1 cellular context compared by ENCODE assay signal in genomic region chr17:47948706-47949196, GRCh38.
TF ChIP-seq lines count a peak whose summit lies in the region.

No MANE protein-coding gene starts in this region.

TF ChIP-seq in HepG2, 621 proteins besides CTCF, POLR2A, EP300 and RAD21 (continued from another document):
- TF ChIP-seq ZNF260 (CRISPR knock-in tag; IDR thresholded peaks at IDR 0.05; ENCODE audit: borderline replicate concordance, low read depth): no peak
- TF ChIP-seq TARDBP (CRISPR knock-in tag; IDR thresholded peaks at IDR 0.05): 0 out of 2 replicates have a peak, but pooled peaks have one; percentile 7
- TF ChIP-seq NFYB (CRISPR knock-in tag; IDR thresholded peaks at IDR 0.05): 0 out of 2 replicates have a peak, but pooled peaks have one; percentile 8
- TF ChIP-seq CEBPG (CRISPR knock-in tag; IDR thresholded peaks at IDR 0.05): no peak; the same call in 1 of the 2 replicates
- TF ChIP-seq ZNF562 (CRISPR knock-in tag; IDR thresholded peaks at IDR 0.05; ENCODE audit: borderline replicate concordance): no peak
- TF ChIP-seq ZFP82 (CRISPR knock-in tag; IDR thresholded peaks at IDR 0.05; ENCODE audit: borderline replicate concordance): 0 out of 2 replicates have a peak, but pooled peaks have one; percentile 47
- TF ChIP-seq GTF3A (CRISPR knock-in tag; conservative IDR thresholded peaks at IDR 0.05): no peak
- TF ChIP-seq, protein P1, sequence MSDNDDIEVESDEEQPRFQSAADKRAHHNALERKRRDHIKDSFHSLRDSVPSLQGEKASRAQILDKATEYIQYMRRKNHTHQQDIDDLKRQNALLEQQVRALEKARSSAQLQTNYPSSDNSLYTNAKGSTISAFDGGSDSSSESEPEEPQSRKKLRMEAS (IDR thresholded peaks at IDR 0.05): peak; percentile 86
- TF ChIP-seq ADNP (CRISPR knock-in tag; IDR thresholded peaks at IDR 0.05): no peak
- TF ChIP-seq BRD4 (CRISPR knock-in tag; IDR thresholded peaks at IDR 0.05): no peak
- no peak for TF ChIP-seq BATF2 (CRISPR knock-in tag; IDR thresholded peaks at IDR 0.05)
- no peak for TF ChIP-seq SPEN (CRISPR knock-in tag; IDR thresholded peaks at IDR 0.05; ENCODE audit: low read depth)
- 0 out of 2 replicates have a peak, but pooled peaks have one; percentile 78 for TF ChIP-seq FOXO1 (CRISPR knock-in tag; IDR thresholded peaks at IDR 0.05)
- TF ChIP-seq NFE2 (CRISPR knock-in tag; IDR thresholded peaks at IDR 0.05): no peak
- TF ChIP-seq, protein P2, sequence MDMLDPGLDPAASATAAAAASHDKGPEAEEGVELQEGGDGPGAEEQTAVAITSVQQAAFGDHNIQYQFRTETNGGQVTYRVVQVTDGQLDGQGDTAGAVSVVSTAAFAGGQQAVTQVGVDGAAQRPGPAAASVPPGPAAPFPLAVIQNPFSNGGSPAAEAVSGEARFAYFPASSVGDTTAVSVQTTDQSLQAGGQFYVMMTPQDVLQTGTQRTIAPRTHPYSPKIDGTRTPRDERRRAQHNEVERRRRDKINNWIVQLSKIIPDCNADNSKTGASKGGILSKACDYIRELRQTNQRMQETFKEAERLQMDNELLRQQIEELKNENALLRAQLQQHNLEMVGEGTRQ (IDR thresholded peaks at IDR 0.05; ENCODE audit: low read depth, low read length): no peak
- TF ChIP-seq, protein P2 (CRISPR knock-in tag; IDR thresholded peaks at IDR 0.05; ENCODE audit: borderline replicate concordance): no peak
- peak; percentile 48; the same call in 1 of the 2 replicates for TF ChIP-seq HMG20B (CRISPR knock-in tag; conservative IDR thresholded peaks at IDR 0.05)
- TF ChIP-seq ZNF580 (CRISPR knock-in tag; IDR thresholded peaks at IDR 0.05; ENCODE audit: borderline replicate concordance, low read depth): 0 out of 2 replicates have a peak, but pooled peaks have one; percentile 16
- no peak for TF ChIP-seq RBAK (CRISPR knock-in tag; IDR thresholded peaks at IDR 0.05)
- TF ChIP-seq ZNF124 (CRISPR knock-in tag; IDR thresholded peaks at IDR 0.05): no peak
- TF ChIP-seq RNF219 (CRISPR knock-in tag; IDR thresholded peaks at IDR 0.05): no peak
- TF ChIP-seq SKIL (CRISPR knock-in tag; IDR thresholded peaks at IDR 0.05; ENCODE audit: borderline replicate concordance): no peak
- TF ChIP-seq, protein P3, sequence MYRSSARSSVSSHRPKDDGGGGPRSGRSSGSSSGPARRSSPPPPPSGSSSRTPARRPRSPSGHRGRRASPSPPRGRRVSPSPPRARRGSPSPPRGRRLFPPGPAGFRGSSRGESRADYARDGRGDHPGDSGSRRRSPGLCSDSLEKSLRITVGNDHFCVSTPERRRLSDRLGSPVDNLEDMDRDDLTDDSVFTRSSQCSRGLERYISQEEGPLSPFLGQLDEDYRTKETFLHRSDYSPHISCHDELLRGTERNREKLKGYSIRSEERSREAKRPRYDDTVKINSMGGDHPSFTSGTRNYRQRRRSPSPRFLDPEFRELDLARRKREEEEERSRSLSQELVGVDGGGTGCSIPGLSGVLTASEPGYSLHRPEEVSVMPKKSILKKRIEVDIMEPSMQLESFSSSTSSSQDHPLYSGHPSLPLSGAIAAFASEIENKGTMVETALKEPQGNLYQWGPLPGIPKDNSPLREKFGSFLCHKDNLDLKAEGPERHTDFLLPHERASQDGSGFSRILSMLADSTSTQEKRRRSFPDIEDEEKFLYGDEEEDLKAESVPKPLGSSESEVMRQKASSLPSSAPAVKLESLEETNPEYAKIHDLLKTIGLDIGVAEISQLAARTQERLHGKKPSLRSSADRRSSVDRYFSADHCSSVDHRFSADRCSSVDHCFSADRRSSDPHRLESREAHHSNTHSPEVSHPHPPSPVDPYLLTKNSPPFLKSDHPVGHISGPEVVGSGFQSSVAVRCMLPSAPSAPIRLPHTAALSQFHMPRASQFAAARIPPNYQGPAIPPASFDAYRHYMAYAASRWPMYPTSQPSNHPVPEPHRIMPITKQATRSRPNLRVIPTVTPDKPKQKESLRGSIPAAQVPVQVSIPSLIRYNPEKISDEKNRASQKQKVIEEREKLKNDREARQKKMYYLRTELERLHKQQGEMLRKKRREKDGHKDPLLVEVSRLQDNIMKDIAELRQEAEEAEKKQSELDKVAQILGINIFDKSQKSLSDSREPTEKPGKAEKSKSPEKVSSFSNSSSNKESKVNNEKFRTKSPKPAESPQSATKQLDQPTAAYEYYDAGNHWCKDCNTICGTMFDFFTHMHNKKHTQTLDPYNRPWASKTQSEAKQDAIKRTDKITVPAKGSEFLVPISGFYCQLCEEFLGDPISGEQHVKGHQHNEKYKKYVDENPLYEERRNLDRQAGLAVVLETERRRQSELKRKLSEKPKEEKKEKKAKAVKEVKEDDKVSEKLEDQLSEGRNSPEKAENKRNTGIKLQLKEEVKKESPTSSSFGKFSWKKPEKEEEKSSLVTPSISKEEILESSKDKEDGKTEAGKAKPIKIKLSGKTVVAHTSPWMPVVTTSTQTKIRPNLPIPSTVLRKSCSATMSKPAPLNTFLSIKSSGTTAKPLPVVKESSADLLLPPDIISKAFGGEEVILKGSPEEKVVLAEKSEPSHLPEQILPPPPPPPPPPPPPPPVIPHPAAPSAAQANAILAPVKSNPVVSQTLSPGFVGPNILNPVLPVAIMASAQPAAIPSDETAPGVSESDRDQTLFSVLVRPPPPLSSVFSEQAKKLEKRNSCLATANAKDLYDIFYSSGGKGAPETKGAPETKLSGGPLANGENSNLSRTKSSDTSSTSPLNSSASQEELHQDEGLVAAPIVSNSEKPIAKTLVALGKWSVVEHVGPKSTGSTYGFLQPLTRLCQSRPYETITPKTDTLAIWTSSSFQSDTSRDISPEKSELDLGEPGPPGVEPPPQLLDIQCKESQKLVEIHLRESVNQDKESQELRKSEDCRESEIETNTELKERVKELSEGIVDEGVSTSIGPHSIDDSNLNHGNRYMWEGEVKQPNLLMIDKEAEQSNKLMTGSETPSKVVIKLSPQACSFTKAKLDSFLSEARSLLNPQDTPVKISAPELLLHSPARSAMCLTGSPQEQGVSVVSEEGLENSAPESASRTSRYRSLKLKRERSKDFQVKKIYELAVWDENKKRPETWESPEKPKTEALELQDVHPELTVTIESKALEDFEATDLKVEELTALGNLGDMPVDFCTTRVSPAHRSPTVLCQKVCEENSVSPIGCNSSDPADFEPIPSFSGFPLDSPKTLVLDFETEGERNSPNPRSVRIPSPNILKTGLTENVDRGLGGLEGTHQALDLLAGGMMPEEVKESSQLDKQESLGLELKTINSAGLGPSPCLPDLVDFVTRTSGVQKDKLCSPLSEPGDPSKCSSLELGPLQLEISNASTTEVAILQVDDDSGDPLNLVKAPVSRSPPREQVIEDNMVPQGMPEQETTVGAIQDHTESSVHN (CRISPR knock-in tag; IDR thresholded peaks at IDR 0.05): peak; percentile 60; the same call in 1 of the 2 replicates
- no peak for TF ChIP-seq ZNF816 (CRISPR knock-in tag; IDR thresholded peaks at IDR 0.05; ENCODE audit: borderline replicate concordance)
- peak; percentile 65 for TF ChIP-seq FOSL1 (CRISPR knock-in tag; IDR thresholded peaks at IDR 0.05; ENCODE audit: borderline replicate concordance)
